Comparison of ENCODE assay signal across 8 cellular contexts in genomic region chr20:33675127-33675954, GRCh38. TPM values are rescaled to one million over a fixed set of nuclear protein-coding genes. Genes with fewer than 3 reads are reported as not detected.
DNase-seq lines count a peak whose midpoint lies in the region; ATAC-seq lines count a peak whose summit lies in the region.

No MANE protein-coding gene starts in this region.

- peak overlapping the region; percentile 84 for H3K4me3 ChIP-seq in iPS-20b (ENCODE audit: low read length)
- H3K4me3 ChIP-seq in stomach smooth muscle (ENCODE audit: low read length in 2 of 2): peak overlapping the region; percentile 70 to 81

- H3K27me3 Mint-ChIP-seq in activated naive CD8-positive, alpha-beta T cell: no peaks in the 10 kb centered on the region

- H3K36me3 Mint-ChIP-seq in activated naive CD8-positive, alpha-beta T cell: no peaks in the 10 kb centered on the region

- H3K9me3 Mint-ChIP-seq in activated naive CD8-positive, alpha-beta T cell (ENCODE audit: low read depth): no peaks in the 10 kb centered on the region

- H3K9ac ChIP-seq in iPS-20b (ENCODE audit: low read depth, low read length): peak overlapping the region; percentile 80; the same call in 1 of the 2 replicates
- peak overlapping the region; percentile 70 to 79 for H3K9ac ChIP-seq in stomach smooth muscle (ENCODE audit: low read length in 2 of 2)

- H3K27me3 ChIP-seq in iPS-20b (ENCODE audit: insufficient read depth, low read length) (no peaks in the 10 kb centered on the region), stomach smooth muscle (ENCODE audit: control insufficient read depth in 1 of 2, insufficient read depth in 2 of 2, low read length in 2 of 2) (no peaks in the 10 kb centered on the region)

- peaks cover 35% of the 10 kb centered on the region for H3K4me1 Mint-ChIP-seq in activated naive CD8-positive, alpha-beta T cell (ENCODE audit: low read depth)

- peak; percentile 57 for DNase-seq in NCI-H2171 treated with DMSO at 0.1 percent for 48 hours (lab: John Stamatoyannopoulos, UW)
- DNase-seq in NCI-H2171 (lab: John Stamatoyannopoulos, UW): no peak
- no peak for DNase-seq in A172 (ENCODE audit: low spot score)

- no peaks in the 10 kb centered on the region for H3K9me3 ChIP-seq in iPS-20b (ENCODE audit: insufficient read depth, low read depth, low read length)
- no peaks in the 10 kb centered on the region for H3K9me3 ChIP-seq in stomach smooth muscle (ENCODE audit: control insufficient read depth in 2 of 2, low read length in 2 of 2)

- H3K4me1 ChIP-seq in iPS-20b (ENCODE audit: insufficient read depth, low read length): peaks cover 17% of the 10 kb centered on the region
- H3K4me1 ChIP-seq in stomach smooth muscle (ENCODE audit: control insufficient read depth, insufficient read depth, low read length): peaks cover 54% of the 10 kb centered on the region

- H3K27ac ChIP-seq in iPS-20b (ENCODE audit: low read length): no peak overlapping the region
- peak overlapping the region; percentile 97 for H3K27ac ChIP-seq in stomach smooth muscle (ENCODE audit: low read length)

- peaks cover 53% of the 10 kb centered on the region for H3K36me3 ChIP-seq in iPS-20b (ENCODE audit: insufficient read depth, low read depth, low read length)
- H3K36me3 ChIP-seq in stomach smooth muscle (ENCODE audit: control insufficient read depth in 2 of 2, insufficient read depth in 2 of 2, low read length in 2 of 2): peaks cover 3 to 10% of the 10 kb centered on the region in 2 donors

- peak overlapping the region; percentile 81 for H3K4me3 Mint-ChIP-seq in activated naive CD8-positive, alpha-beta T cell

- ATAC-seq in HG03565 (IDR thresholded peaks at IDR 0.05; ENCODE audit: unreplicated experiment) (no peak), GM18873 (IDR thresholded peaks at IDR 0.05; ENCODE audit: low FRiP score, unreplicated experiment) (no peak)

- H3K27ac Mint-ChIP-seq in activated naive CD8-positive, alpha-beta T cell: peak overlapping the region; percentile 54

RNA-seq across cellular contexts. Expression of gene NECAB3, which starts 1.1 kb away (rescaled TPM):
- 64.0 and 65.7 TPM in 2 replicates for total RNA-seq in A172 (2014; rRNA removed; shearing (Covaris generic))

RNA-seq across cellular contexts. Expression of gene ACTL10, which starts 8.6 kb away (rescaled TPM):
- total RNA-seq in A172 (2014; rRNA removed; shearing (Covaris generic)): not detected in 2 replicates

RNA-seq across cellular contexts. Expression of gene E2F1, which starts 10.8 kb away (rescaled TPM):
- 58.7 and 68.1 TPM in 2 replicates for total RNA-seq in A172 (2014; rRNA removed; shearing (Covaris generic))

RNA-seq across cellular contexts. Expression of gene C20orf144, which starts 13.2 kb away (rescaled TPM):
- total RNA-seq in A172 (2014; rRNA removed; shearing (Covaris generic)): 0.05 TPM in 1 of 2 replicates, not detected in the other

RNA-seq across cellular contexts. Expression of gene PXMP4, which starts 44.8 kb away (rescaled TPM):
- total RNA-seq in A172 (2014; rRNA removed; shearing (Covaris generic)): 10.2 and 11.2 TPM in 2 replicates
